9 cellular contexts compared by ENCODE assay signal in the genomic region with DNA sequence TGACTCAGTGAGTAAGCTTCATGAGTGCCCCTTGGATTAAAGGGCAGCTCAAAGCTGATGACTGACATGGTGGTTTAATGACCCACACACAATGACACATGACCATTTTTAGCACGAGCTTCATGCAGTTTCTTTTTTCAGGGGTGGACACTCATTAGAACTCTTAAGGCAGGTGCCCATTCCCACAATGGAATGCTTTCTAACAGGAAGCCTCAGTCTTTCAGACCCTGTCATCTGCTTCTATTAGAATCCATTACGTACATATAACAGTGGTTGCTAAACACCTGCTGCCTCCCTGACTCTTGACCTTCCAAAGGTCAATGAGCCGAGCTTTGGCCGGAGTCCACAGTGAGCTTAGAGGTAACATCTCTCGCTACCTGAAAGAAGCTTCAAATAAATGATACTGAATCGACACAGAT. TPM values are rescaled to one million over a fixed set of nuclear protein-coding genes. Genes with fewer than 3 reads are reported as not detected.
DNase-seq lines count a peak whose midpoint lies in the region; FAIRE-seq and TF ChIP-seq lines count a peak whose summit lies in the region.
"Had no signal": no experiment of that assay in that cellular context is flagged by ENCODE, and none has a peak within 500 bp of the region (broad histone marks: within the 10 kb centered on the region; RNA-seq: fewer than 3 reads in every experiment).

No MANE protein-coding gene starts in this region.

- CTCF ChIA-PET in A673 (lab: Charles Lee), result interaction anchor here (0.6 to 1.9 kb wide), 2 partner anchors 69 to 274 kb away, joined by 3 to 6 read pairs; no protein-coding TSS in a partner anchor

- intact Hi-C loops in A673 (cut with micrococcal nuclease; ENCODE audit: unreplicated experiment), result loop anchor here (5.0 kb wide), 1 partner anchor 283 kb away; the partner anchor contains the start of gene ELAPOR1

- H3K36me3 ChIP-seq in SJCRH30, result no peaks in the 10 kb centered on the region
- H3K36me3 ChIP-seq in small intestine (ENCODE audit: control insufficient read depth in 2 of 2, insufficient read depth in 2 of 2, low read length in 2 of 2), result no peaks in the 10 kb centered on the region
- no peaks in the 10 kb centered on the region for H3K36me3 ChIP-seq in A673 (ENCODE audit: insufficient read depth, low read length, poor library complexity, severe bottlenecking)

- H3K4me1 ChIP-seq in SJCRH30 (peaks cover 27% of the 10 kb centered on the region), small intestine (ENCODE audit: control insufficient read depth in 2 of 2, insufficient read depth in 1 of 2, low read depth in 1 of 2, low read length in 1 of 2) (peaks cover 2 to 9% of the 10 kb centered on the region in 2 donors), A673 (ENCODE audit: insufficient read depth, low read length, poor library complexity, severe bottlenecking) (peaks cover 3% of the 10 kb centered on the region)

- 21 to 59% (median 30%) methylated on average over 6 of the region's 6 CpGs for WGBS in small intestine, 3 donors

- H3K4me3 ChIP-seq in SJCRH30 (no peak overlapping the region), small intestine (ENCODE audit: low read depth in 1 of 2, low read length in 2 of 2) (no peak overlapping the region), A673 (ENCODE audit: low read depth, low read length, poor library complexity, severe bottlenecking) (no peak overlapping the region)

- TF ChIP-seq CTCF in A673 (conservative IDR thresholded peaks at IDR 0.05; ENCODE audit: low read depth, low read length), result no peak

- POLR2A ChIA-PET in A673 (lab: Charles Lee; ENCODE audit: low non-redundant PET), result no interaction called here

- H3K9me3 ChIP-seq in SJCRH30 (replicated peaks), result no peaks in the 10 kb centered on the region
- H3K9me3 ChIP-seq in small intestine (ENCODE audit: control insufficient read depth, low read depth), result no peaks in the 10 kb centered on the region
- no peaks in the 10 kb centered on the region for H3K9me3 ChIP-seq in A673 (ENCODE audit: low read depth, low read length, poor library complexity, severe bottlenecking)

- H3K27me3 ChIP-seq in SJCRH30, result no peaks in the 10 kb centered on the region
- H3K27me3 ChIP-seq in small intestine (ENCODE audit: control insufficient read depth in 2 of 2, insufficient read depth in 2 of 2, low read length in 2 of 2), result no peaks in the 10 kb centered on the region
- no peaks in the 10 kb centered on the region for H3K27me3 ChIP-seq in A673 (replicated peaks; ENCODE audit: insufficient read depth, low read depth, low read length, poor library complexity)

- BruUV-seq in A673 (replicated peaks; lab: Mats Ljungman, UMichigan), result no TSS peak

- FAIRE-seq in small intestine (lab: Jason Lieb, UNC), result no peak

- DNase-seq in HT1080 (ENCODE audit: low read depth), result peak; percentile 47
- DNase-seq in SJCRH30, result peak in 1 of 2 experiments; percentile 33
- peak; percentile 42 for DNase-seq in hepatic stellate cell (ENCODE audit: low spot score)
- peak; percentile 74 for DNase-seq in small intestine
- DNase-seq in amniotic stem cell (lab: John Stamatoyannopoulos, UW), result no peak
- no peak for DNase-seq in RPMI8226
- DNase-seq in germinal center (ENCODE audit: low spot score), result no peak
- DNase-seq in A673 (ENCODE audit: low spot score), result no peak
- DNase-seq: activated naive CD4-positive, alpha-beta T cell treated with anti-CD3 and anti-CD28 coated beads for 36 hours had no signal

- peak overlapping the region; percentile 52; the same call in 1 of the 2 replicates for H3K27ac ChIP-seq in SJCRH30
- H3K27ac ChIP-seq in small intestine (ENCODE audit: low read depth in 1 of 2, low read length in 1 of 2), result peak overlapping the region in 1 of 2 donors; percentile 37
- no peak overlapping the region for H3K27ac ChIP-seq in A673 (ENCODE audit: low read depth, low read length, poor library complexity, severe bottlenecking)

RNA-seq across cellular contexts. Expression of gene AKNAD1, which starts 27.4 kb away (rescaled TPM):
- 2.7 and 5.0 TPM in 2 replicates for total RNA-seq in HT1080 (2014; rRNA removed; shearing (Covaris generic))
- polyA plus RNA-seq in HT1080 (2015; cell fraction: cytosol; rRNA removed), result 3.2 and 3.6 TPM in 2 replicates
- 2.3 and 3.6 TPM in 2 replicates for polyA plus RNA-seq in HT1080 (2015; cell fraction: nucleus; rRNA removed)
- 0.30 and 0.87 TPM in 2 replicates for total RNA-seq in SJCRH30 (2014; rRNA removed; shearing (Covaris generic))
- polyA plus RNA-seq in small intestine, result under 1 TPM in 1 of 3 donors, not detected in 2; 0.22 TPM
- total RNA-seq in A673 (2021), result 0.54 TPM in 1 of 2 replicates, not detected in the other
- total RNA-seq: activated naive CD4-positive, alpha-beta T cell treated with anti-CD3 and anti-CD28 coated beads for 36 hours had no signal

RNA-seq across cellular contexts. Expression of gene GPSM2, which starts 47.3 kb away (rescaled TPM):
- total RNA-seq in HT1080 (2014; rRNA removed; shearing (Covaris generic)), result 28.8 and 34.1 TPM in 2 replicates
- 30.5 and 36.5 TPM in 2 replicates for polyA plus RNA-seq in HT1080 (2015; cell fraction: cytosol; rRNA removed)
- 23.2 and 28.8 TPM in 2 replicates for polyA plus RNA-seq in HT1080 (2015; cell fraction: nucleus; rRNA removed)
- total RNA-seq in SJCRH30 (2014; rRNA removed; shearing (Covaris generic)), result 40.1 and 40.4 TPM in 2 replicates
- polyA plus RNA-seq in small intestine, result 10 to 100 TPM in 1 of 3 donors, 1 to 10 TPM in 2; 4.1 to 21.5 (median 6.9) TPM
- 34.7 and 37.6 TPM in 2 replicates for total RNA-seq in A673 (2021)

Comparison
In these comparisons a context has a peak if more than half of its experiments do, and no peak if none do; other contexts are left out.
1. DNase-seq: peak in HT1080 (single experiment), hepatic stellate cell (single experiment) and small intestine (single experiment); none in amniotic stem cell (single experiment), RPMI8226 (single experiment), germinal center (single experiment) and A673 (single experiment).